Comparison of ENCODE assay signal across 8 cellular contexts in genomic region chr7:89129600-89130375, GRCh38.
"Had no signal": no experiment of that assay in that cellular context is flagged by ENCODE, and none has a peak within 500 bp of the region (broad histone marks: within the 10 kb centered on the region; RNA-seq: fewer than 3 reads in every experiment).

No MANE protein-coding gene starts in this region.

- DNase-seq: GOT3, H7, HFFc6, IMR-90 had no signal

- H3K4me3 ChIP-seq: HAP-1, K562 had no signal

- H3K36me3 ChIP-seq: HAP-1 had no signal

- ATAC-seq: HCT116, K562 had no signal

- FAIRE-seq: K562 had no signal

- H3K9me3 ChIP-seq: HAP-1 had no signal

- H3K27ac ChIP-seq: HL-60 had no signal
